Comparison of ENCODE assay signal across 1 cellular context in the genomic region with DNA sequence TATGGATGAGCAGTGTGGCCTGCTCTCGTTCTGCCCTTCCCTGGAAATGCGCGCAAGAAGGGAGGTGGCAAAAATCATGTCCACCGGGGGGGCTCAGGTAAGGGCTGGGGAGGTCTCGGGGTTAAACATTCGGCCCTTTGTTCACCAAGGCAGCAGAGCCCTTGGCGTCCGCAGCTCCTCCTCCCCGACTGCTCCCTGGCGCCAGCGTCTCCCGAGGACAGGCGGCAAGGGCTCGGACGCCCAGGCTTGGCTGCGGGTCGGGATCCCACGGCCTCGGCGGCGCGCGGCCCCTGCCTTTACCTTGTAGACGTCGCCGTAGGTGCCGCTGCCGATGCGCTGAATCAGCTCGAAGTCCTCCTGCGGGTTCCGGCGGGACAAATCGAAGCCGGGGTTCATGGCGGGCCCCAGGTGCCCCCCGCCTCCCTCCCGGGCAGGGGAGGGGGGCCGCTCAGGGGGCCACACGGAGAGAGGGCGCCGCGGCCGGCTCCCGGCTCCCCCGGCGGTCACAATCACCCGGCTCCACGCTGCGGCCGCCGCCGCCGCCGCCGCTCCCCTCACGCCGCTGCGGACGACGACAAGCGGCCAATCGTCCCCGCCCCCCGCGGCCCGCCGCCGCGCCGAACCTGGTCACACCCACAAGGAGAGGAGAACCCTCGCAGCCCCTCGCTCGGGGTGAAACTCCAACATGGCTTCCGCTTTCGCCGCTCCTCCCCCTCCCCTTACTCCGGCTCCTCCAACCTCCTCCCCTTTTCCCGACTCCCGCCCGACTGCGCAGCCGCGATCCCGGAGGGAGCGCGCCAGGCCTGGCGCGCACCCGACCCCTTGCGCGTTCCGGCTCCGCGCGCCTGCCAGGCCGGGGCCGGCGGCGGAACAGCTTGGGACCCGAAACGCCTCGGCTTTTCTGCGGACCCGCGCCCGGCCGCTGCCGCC.
A peak's percentile ranks its signal among the peaks of the same experiment; 100 is the strongest.
TF ChIP-seq lines count a peak whose summit lies in the region.

Gene MAP4K3 (minus strand): TSS at position 694 of the 930 bp plus-strand sequence. CDS start 298 bp downstream, at position 396.

TF ChIP-seq in HepG2, 621 proteins besides CTCF, POLR2A, EP300 and RAD21 (continued from another document and continues in another):
- TF ChIP-seq ZNF362 (CRISPR knock-in tag; IDR thresholded peaks at IDR 0.05; ENCODE audit: borderline replicate concordance) = peak; percentile 10; the same call in 1 of the 2 replicates
- peak; percentile 94; the same call in 1 of the 2 replicates for TF ChIP-seq ZNF354B (CRISPR knock-in tag; IDR thresholded peaks at IDR 0.05)
- TF ChIP-seq REXO4 (CRISPR knock-in tag; IDR thresholded peaks at IDR 0.05; ENCODE audit: borderline replicate concordance) = no peak
- peak; percentile 85 for TF ChIP-seq NPAS2 (CRISPR knock-in tag; IDR thresholded peaks at IDR 0.05; ENCODE audit: borderline replicate concordance)
- TF ChIP-seq CENPX (CRISPR knock-in tag; IDR thresholded peaks at IDR 0.05) = no peak
- TF ChIP-seq ZHX2 (IDR thresholded peaks at IDR 0.05; ENCODE audit: low read depth) = peak; percentile 74
- peak; percentile 86; the same call in 1 of the 2 replicates for TF ChIP-seq ZHX2 (CRISPR knock-in tag; IDR thresholded peaks at IDR 0.05; ENCODE audit: borderline replicate concordance)
- TF ChIP-seq PRMT3 (CRISPR knock-in tag; IDR thresholded peaks at IDR 0.05; ENCODE audit: borderline replicate concordance, low read depth) = 0 out of 2 replicates have a peak, but pooled peaks have one; percentile 34
- TF ChIP-seq, protein P1, sequence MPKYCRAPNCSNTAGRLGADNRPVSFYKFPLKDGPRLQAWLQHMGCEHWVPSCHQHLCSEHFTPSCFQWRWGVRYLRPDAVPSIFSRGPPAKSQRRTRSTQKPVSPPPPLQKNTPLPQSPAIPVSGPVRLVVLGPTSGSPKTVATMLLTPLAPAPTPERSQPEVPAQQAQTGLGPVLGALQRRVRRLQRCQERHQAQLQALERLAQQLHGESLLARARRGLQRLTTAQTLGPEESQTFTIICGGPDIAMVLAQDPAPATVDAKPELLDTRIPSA (CRISPR knock-in tag; IDR thresholded peaks at IDR 0.05; ENCODE audit: borderline replicate concordance) = 0 out of 2 replicates have a peak, but pooled peaks have one; percentile 81
- no peak for TF ChIP-seq SSRP1 (CRISPR knock-in tag; IDR thresholded peaks at IDR 0.05)
- TF ChIP-seq, protein P2, sequence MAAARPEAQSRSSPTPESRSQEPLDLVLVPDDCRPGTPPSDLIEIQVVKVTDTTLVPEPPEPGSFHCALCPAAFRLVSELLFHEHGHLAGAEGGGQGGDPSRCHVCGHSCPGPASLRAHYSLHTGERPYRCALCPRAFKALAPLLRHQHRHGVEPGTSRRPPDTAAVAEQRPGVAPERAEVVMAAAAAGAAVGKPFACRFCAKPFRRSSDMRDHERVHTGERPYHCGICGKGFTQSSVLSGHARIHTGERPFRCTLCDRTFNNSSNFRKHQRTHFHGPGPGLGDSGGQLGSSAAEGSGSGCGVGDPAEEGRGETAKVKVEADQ (CRISPR knock-in tag; IDR thresholded peaks at IDR 0.05; ENCODE audit: borderline replicate concordance) = peak; percentile 72; the same call in 1 of the 2 replicates
- 0 out of 2 replicates have a peak, but pooled peaks have one; percentile 7 for TF ChIP-seq ZNF484 (CRISPR knock-in tag; IDR thresholded peaks at IDR 0.05; ENCODE audit: borderline replicate concordance, low read depth)
- peak; percentile 64 for TF ChIP-seq ZNF292 (CRISPR knock-in tag; IDR thresholded peaks at IDR 0.05; ENCODE audit: borderline replicate concordance, low read depth)
- peak; percentile 47 for TF ChIP-seq REPIN1 (CRISPR knock-in tag; IDR thresholded peaks at IDR 0.05; ENCODE audit: borderline replicate concordance, low read depth)
- no peak for TF ChIP-seq ZSCAN22 (CRISPR knock-in tag; IDR thresholded peaks at IDR 0.05)
- TF ChIP-seq PAWR (CRISPR knock-in tag; IDR thresholded peaks at IDR 0.05; ENCODE audit: borderline replicate concordance) = no peak
- TF ChIP-seq ZNF768 (CRISPR knock-in tag; IDR thresholded peaks at IDR 0.05) = peak; percentile 55
- no peak; the same call in 1 of the 2 replicates for TF ChIP-seq ZBED4 (CRISPR knock-in tag; IDR thresholded peaks at IDR 0.05; ENCODE audit: borderline replicate concordance)
- TF ChIP-seq ZKSCAN1 (IDR thresholded peaks at IDR 0.05; ENCODE audit: low read length) = no peak
- TF ChIP-seq MED8 (CRISPR knock-in tag; IDR thresholded peaks at IDR 0.05; ENCODE audit: insufficient replicate concordance) = no peak
- TF ChIP-seq RBM39 (IDR thresholded peaks at IDR 0.05; ENCODE audit: low read depth, low read length, poor library complexity, severe bottlenecking) = peak; percentile 70
- no peak for TF ChIP-seq ZNF569 (CRISPR knock-in tag; IDR thresholded peaks at IDR 0.05; ENCODE audit: borderline replicate concordance)
- TF ChIP-seq GTF2F1 (IDR thresholded peaks at IDR 0.05; ENCODE audit: low read length) = no peak
- no peak; the same call in 1 of the 2 replicates for TF ChIP-seq KAT7 (CRISPR knock-in tag; IDR thresholded peaks at IDR 0.05; ENCODE audit: borderline replicate concordance)
- TF ChIP-seq XBP1 (CRISPR knock-in tag; IDR thresholded peaks at IDR 0.05) = no peak
- TF ChIP-seq CREBL2 (CRISPR knock-in tag; IDR thresholded peaks at IDR 0.05; ENCODE audit: borderline replicate concordance) = no peak
- peak; percentile 90 for TF ChIP-seq SALL1 (CRISPR knock-in tag; IDR thresholded peaks at IDR 0.05)
- peak; percentile 57; the same call in 1 of the 2 replicates for TF ChIP-seq MYPOP (CRISPR knock-in tag; IDR thresholded peaks at IDR 0.05)
- peak; percentile 53; the same call in 1 of the 2 replicates for TF ChIP-seq GATAD1 (CRISPR knock-in tag; IDR thresholded peaks at IDR 0.05)
- TF ChIP-seq ZNF207 (IDR thresholded peaks at IDR 0.05; ENCODE audit: borderline replicate concordance) = no peak
- TF ChIP-seq ZFP1 (CRISPR knock-in tag; IDR thresholded peaks at IDR 0.05) = no peak
- 0 out of 2 replicates have a peak, but pooled peaks have one; percentile 20 for TF ChIP-seq RFX5 (IDR thresholded peaks at IDR 0.05; ENCODE audit: low read depth, low read length)
- TF ChIP-seq, protein P3, sequence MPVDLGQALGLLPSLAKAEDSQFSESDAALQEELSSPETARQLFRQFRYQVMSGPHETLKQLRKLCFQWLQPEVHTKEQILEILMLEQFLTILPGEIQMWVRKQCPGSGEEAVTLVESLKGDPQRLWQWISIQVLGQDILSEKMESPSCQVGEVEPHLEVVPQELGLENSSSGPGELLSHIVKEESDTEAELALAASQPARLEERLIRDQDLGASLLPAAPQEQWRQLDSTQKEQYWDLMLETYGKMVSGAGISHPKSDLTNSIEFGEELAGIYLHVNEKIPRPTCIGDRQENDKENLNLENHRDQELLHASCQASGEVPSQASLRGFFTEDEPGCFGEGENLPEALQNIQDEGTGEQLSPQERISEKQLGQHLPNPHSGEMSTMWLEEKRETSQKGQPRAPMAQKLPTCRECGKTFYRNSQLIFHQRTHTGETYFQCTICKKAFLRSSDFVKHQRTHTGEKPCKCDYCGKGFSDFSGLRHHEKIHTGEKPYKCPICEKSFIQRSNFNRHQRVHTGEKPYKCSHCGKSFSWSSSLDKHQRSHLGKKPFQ (CRISPR knock-in tag; IDR thresholded peaks at IDR 0.05; ENCODE audit: insufficient replicate concordance) = peak; percentile 19
- no peak for TF ChIP-seq SCMH1 (CRISPR knock-in tag; IDR thresholded peaks at IDR 0.05; ENCODE audit: borderline replicate concordance)
- TF ChIP-seq MIXL1 (CRISPR knock-in tag; IDR thresholded peaks at IDR 0.05) = no peak
- TF ChIP-seq ZSCAN12 (CRISPR knock-in tag; IDR thresholded peaks at IDR 0.05) = no peak; the same call in 1 of the 2 replicates
- no peak for TF ChIP-seq NR1H2 (CRISPR knock-in tag; IDR thresholded peaks at IDR 0.05; ENCODE audit: borderline replicate concordance, low read depth)
- peak; percentile 4; the same call in 1 of the 2 replicates for TF ChIP-seq BHLHE40 (IDR thresholded peaks at IDR 0.05; ENCODE audit: low read length)
- peak; percentile 74 for TF ChIP-seq ELF3 (CRISPR knock-in tag; IDR thresholded peaks at IDR 0.05)
- peak; percentile 62; the same call in 1 of the 2 replicates for TF ChIP-seq DMAP1 (CRISPR knock-in tag; IDR thresholded peaks at IDR 0.05)
- peak; percentile 85; the same call in 1 of the 2 replicates for TF ChIP-seq SP140L (CRISPR knock-in tag; IDR thresholded peaks at IDR 0.05; ENCODE audit: borderline replicate concordance)
- TF ChIP-seq FOXC1 (CRISPR knock-in tag; IDR thresholded peaks at IDR 0.05; ENCODE audit: borderline replicate concordance) = peak; percentile 42; the same call in 1 of the 2 replicates
- TF ChIP-seq PHF8 (CRISPR knock-in tag; IDR thresholded peaks at IDR 0.05) = peak; percentile 78
- peak; percentile 71; the same call in 1 of the 2 replicates for TF ChIP-seq ZNF350 (CRISPR knock-in tag; IDR thresholded peaks at IDR 0.05; ENCODE audit: borderline replicate concordance, low read depth)
